ENCODE assay signal across 22 cellular contexts in the genomic region with DNA sequence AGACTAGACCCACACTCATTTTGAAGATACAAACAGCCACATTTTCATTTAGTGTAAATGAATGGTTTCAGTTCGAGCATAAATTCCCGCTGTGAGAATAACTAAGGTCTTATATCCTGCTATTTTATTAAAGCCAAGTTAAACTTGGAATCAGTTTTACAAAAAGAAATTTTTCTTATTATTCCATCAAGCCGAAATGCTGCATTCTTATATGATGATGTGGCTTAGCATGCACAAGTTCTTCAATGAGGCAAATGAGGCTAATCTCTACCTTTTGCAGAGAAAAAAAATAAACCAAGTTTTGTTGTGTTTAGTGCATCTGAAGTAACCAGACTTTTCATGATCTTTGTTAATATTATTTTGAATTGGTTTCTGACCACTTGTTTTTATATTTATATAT.
DNase-seq lines count a peak whose midpoint lies in the region; ATAC-seq, FAIRE-seq and TF ChIP-seq lines count a peak whose summit lies in the region.
"Had no signal": no experiment of that assay in that cellular context is flagged by ENCODE, and none has a peak within 500 bp of the region (broad histone marks: within the 10 kb centered on the region; RNA-seq: fewer than 3 reads in every experiment).

No MANE protein-coding gene starts in this region.

- ATAC-seq in GM19351 (IDR thresholded peaks at IDR 0.05; ENCODE audit: unreplicated experiment): no peak
- ATAC-seq: GM12878, GM23338 had no signal

- no peaks in the 10 kb centered on the region for H3K9me3 ChIP-seq in astrocyte (ENCODE audit: insufficient read depth, low read depth, low read length)
- H3K9me3 ChIP-seq: SJSA1 had no signal

- no peaks in the 10 kb centered on the region for H3K36me3 ChIP-seq in astrocyte (ENCODE audit: insufficient read depth, low read length)
- H3K36me3 ChIP-seq: SJSA1 had no signal

- no peak overlapping the region for H2AFZ ChIP-seq in astrocyte (ENCODE audit: low read depth, low read length)
- H2AFZ ChIP-seq: GM23338 had no signal

- H3K27ac Mint-ChIP-seq in astrocyte (ENCODE audit: unreplicated experiment): no peak overlapping the region
- H3K27ac Mint-ChIP-seq: B cell; CD4-positive, alpha-beta T cell; GM23338 had no signal

- no peaks in the 10 kb centered on the region for H3K36me3 Mint-ChIP-seq in astrocyte (ENCODE audit: low read depth, unreplicated experiment)

- no peak overlapping the region for H3K4me3 ChIP-seq in astrocyte (ENCODE audit: insufficient read depth, low read depth, low read length)
- H3K4me3 ChIP-seq: GM12878, GM23338, SJSA1 had no signal

- no peak for FAIRE-seq in astrocyte (lab: Jason Lieb, UNC)
- FAIRE-seq: D721Med, G401.6, GM12878, GM18507 had no signal

- H3K27ac ChIP-seq in astrocyte (ENCODE audit: low read depth, low read length): no peak overlapping the region
- H3K27ac ChIP-seq: SJSA1 had no signal

- H3K4me3 Mint-ChIP-seq in astrocyte (ENCODE audit: unreplicated experiment): no peak overlapping the region
- H3K4me3 Mint-ChIP-seq: B cell; CD4-positive, alpha-beta T cell; GM23338 had no signal

- H3K27me3 Mint-ChIP-seq in astrocyte (ENCODE audit: low read depth, unreplicated experiment): no peaks in the 10 kb centered on the region
- H3K27me3 Mint-ChIP-seq: B cell; CD4-positive, alpha-beta T cell had no signal

- no peaks in the 10 kb centered on the region for H3K79me2 ChIP-seq in astrocyte (ENCODE audit: insufficient read depth, low read length)

- TF ChIP-seq CTCF in astrocyte (IDR thresholded peaks at IDR 0.05; ENCODE audit: insufficient read depth, low read depth, low read length): no peak

- H3K4me1 Mint-ChIP-seq in astrocyte (ENCODE audit: low read depth, unreplicated experiment): no peaks in the 10 kb centered on the region
- H3K4me1 Mint-ChIP-seq: B cell, GM23338 had no signal

- H4K20me1 ChIP-seq in astrocyte (ENCODE audit: insufficient read depth, low read length): no peaks in the 10 kb centered on the region

- no peak overlapping the region for H3K4me2 ChIP-seq in astrocyte (ENCODE audit: low read length)
- H3K4me2 ChIP-seq: GM23338 had no signal

- DNase-seq in ELR (ENCODE audit: low read depth) (peak; percentile 37), astrocyte (ENCODE audit: low read depth) (peak; percentile 43), fibroblast of gingiva (ENCODE audit: low read depth) (peak; percentile 1), iris pigment epithelial cell (ENCODE audit: low read depth) (peak; percentile 55), GM19238 (ENCODE audit: insufficient read length, low spot score) (no peak), NOMO-1 treated with dmso at 0.1 percent for 144 hours (lab: John Stamatoyannopoulos, UW; ENCODE audit: unreplicated experiment) (no peak), NCI-H1048 (lab: John Stamatoyannopoulos, UW) (no peak)
- DNase-seq: ACHN; CD4-positive, alpha-beta T cell; DMS79; KG1; NCI-H1436; NCI-H2029 treated with DMSO at 0.1 percent for 48 hours; NCI-H774 had no signal

- no peaks in the 10 kb centered on the region for H3K4me1 ChIP-seq in astrocyte (ENCODE audit: insufficient read depth, low read length)
- H3K4me1 ChIP-seq: SJSA1 had no signal

- no peaks in the 10 kb centered on the region for H3K27me3 ChIP-seq in astrocyte (ENCODE audit: insufficient read depth, low read length)
- H3K27me3 ChIP-seq: SJSA1 had no signal

- H3K9ac ChIP-seq in astrocyte (ENCODE audit: low read length): no peak overlapping the region

- H3K9me3 Mint-ChIP-seq in astrocyte (ENCODE audit: unreplicated experiment): no peaks in the 10 kb centered on the region
- H3K9me3 Mint-ChIP-seq: CD4-positive, alpha-beta T cell had no signal

Comparison
In these comparisons a context has a peak if more than half of its experiments do, and no peak if none do; other contexts are left out.
1. DNase-seq: peak in ELR (single experiment), astrocyte (single experiment), fibroblast of gingiva (single experiment) and iris pigment epithelial cell (single experiment); none in GM19238 (single experiment), NOMO-1 treated with dmso at 0.1 percent for 144 hours (single experiment) and NCI-H1048 (single experiment).